In the genomic region with DNA sequence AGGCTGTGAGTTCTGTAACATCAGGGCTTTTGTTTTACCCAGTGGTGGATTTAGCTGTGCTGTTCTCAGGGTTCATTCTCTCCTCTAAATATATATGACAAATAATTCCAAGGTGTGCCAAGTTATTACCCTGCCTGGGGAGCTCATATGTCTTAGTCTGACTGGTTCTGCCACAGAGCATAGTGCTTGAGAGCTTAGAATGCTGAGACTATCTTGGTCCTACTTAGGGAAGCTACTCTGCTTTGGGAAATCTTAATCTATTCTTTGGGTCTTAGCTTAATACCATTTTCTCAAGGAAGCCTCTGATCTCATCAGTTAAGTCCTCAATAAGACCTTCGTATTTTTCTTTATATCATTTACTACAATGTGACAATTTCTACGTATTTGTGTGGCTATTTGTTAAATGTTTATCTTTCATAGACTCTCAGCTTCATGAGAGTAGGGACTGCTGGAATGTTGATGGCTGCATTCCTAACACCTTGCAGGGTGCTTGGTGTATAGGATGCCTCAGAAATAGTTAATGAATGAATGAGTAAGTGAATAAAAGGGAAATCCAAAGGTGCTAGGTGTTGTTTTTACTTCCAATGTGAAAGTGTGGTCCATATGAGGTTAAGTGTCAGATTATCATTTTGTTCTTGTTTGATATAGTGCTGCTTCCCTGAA, we compare ENCODE assay signal across 34 cellular contexts. TPM values are rescaled to one million over a fixed set of nuclear protein-coding genes. Genes with fewer than 3 reads are reported as not detected.
"Had no signal": no experiment of that assay in that cellular context is flagged by ENCODE, and none has a peak within 500 bp of the region (broad histone marks: within the 10 kb centered on the region; RNA-seq: fewer than 3 reads in every experiment).

No MANE protein-coding gene starts in this region.

- H3K27me3 Mint-ChIP-seq: activated CD4-positive, alpha-beta memory T cell treated with anti-CD3 and anti-CD28 coated beads, Interleukin-2, amount 10 ng/mL, durations not matched to agents 7 days and 5 days; activated CD8-positive, alpha-beta memory T cell treated with anti-CD3 and anti-CD28 coated beads, Interleukin-2, amount 10 ng/mL, durations not matched to agents 7 days and 5 days had no signal

- H3K36me3 ChIP-seq: brain microvascular endothelial cell had no signal

- H3K27ac Mint-ChIP-seq: activated CD4-positive, alpha-beta memory T cell treated with anti-CD3 and anti-CD28 coated beads, Interleukin-2, amount 10 ng/mL, durations not matched to agents 7 days and 5 days; activated CD8-positive, alpha-beta memory T cell treated with anti-CD3 and anti-CD28 coated beads, Interleukin-2, amount 10 ng/mL, durations not matched to agents 7 days and 5 days; activated naive CD8-positive, alpha-beta T cell treated with anti-CD3 and anti-CD28 coated beads for 36 hours had no signal

- H3K27ac ChIP-seq: brain microvascular endothelial cell, VCaP had no signal

- H3K9me3 Mint-ChIP-seq: activated CD4-positive, alpha-beta memory T cell treated with anti-CD3 and anti-CD28 coated beads, Interleukin-2, amount 10 ng/mL, durations not matched to agents 7 days and 5 days had no signal

- DNase-seq: activated CD4-positive, alpha-beta memory T cell treated with anti-CD3 and anti-CD28 coated beads, Interleukin-2, amount 10 ng/mL, durations not matched to agents 7 days and 5 days; activated CD4-positive, alpha-beta T cell treated with anti-CD3 and anti-CD28 coated beads for 1 hour; activated CD4-positive, alpha-beta T cell treated with anti-CD3 and anti-CD28 coated beads for 48 hours; activated CD4-positive, CD25-positive, alpha-beta regulatory T cell; activated CD8-positive, alpha-beta memory T cell treated with anti-CD3 and anti-CD28 coated beads for 24 hours; activated CD8-positive, alpha-beta memory T cell treated with anti-CD3 and anti-CD28 coated beads, Interleukin-2, amount 10 ng/mL, durations not matched to agents 7 days and 5 days; activated CD8-positive, alpha-beta memory T cell treated with anti-CD3 and anti-CD28 coated beads, Interleukin-2, amount 50 U/mL, for 48 hours; activated effector memory CD4-positive, alpha-beta T cell treated with anti-CD3 and anti-CD28 coated beads, Interleukin-2, amount 50 U/mL, for 16 hours; activated naive CD4-positive, alpha-beta T cell; activated naive CD4-positive, alpha-beta T cell treated with anti-CD3 and anti-CD28 coated beads, Interleukin-2, amount 50 U/mL, for 16 hours; activated naive CD8-positive, alpha-beta T cell treated with anti-CD3 and anti-CD28 coated beads for 36 hours; activated T-cell treated with anti-CD3 and anti-CD28 coated beads, Interleukin-2, amount 50 U/mL, for 48 hours; amniotic stem cell; aorta; brain microvascular endothelial cell; central memory CD4-positive, alpha-beta T cell; Karpas-422; KBM-7; NCI-H1105; NCI-H1417 treated with DMSO at 0.1 percent for 48 hours; NCI-H187 treated with DMSO at 0.1 percent for 48 hours; NCI-H2081; NCI-H2171; NCI-H510A; NCI-H526; NCI-H774; Right ventricle myocardium superior; SW 1271; T-helper 1 cell; T-helper 2 cell; T-helper 9 cell had no signal

- H3K27me3 ChIP-seq: brain microvascular endothelial cell had no signal

- ATAC-seq: activated CD8-positive, alpha-beta memory T cell treated with anti-CD3 and anti-CD28 coated beads, Interleukin-2, amount 10 ng/mL, durations not matched to agents 7 days and 5 days had no signal

- H3K4me3 Mint-ChIP-seq: activated CD4-positive, alpha-beta memory T cell treated with anti-CD3 and anti-CD28 coated beads, Interleukin-2, amount 10 ng/mL, durations not matched to agents 7 days and 5 days; activated CD8-positive, alpha-beta memory T cell treated with anti-CD3 and anti-CD28 coated beads, Interleukin-2, amount 10 ng/mL, durations not matched to agents 7 days and 5 days; activated naive CD8-positive, alpha-beta T cell treated with anti-CD3 and anti-CD28 coated beads for 36 hours had no signal

- H3K36me3 Mint-ChIP-seq: activated CD8-positive, alpha-beta memory T cell treated with anti-CD3 and anti-CD28 coated beads, Interleukin-2, amount 10 ng/mL, durations not matched to agents 7 days and 5 days; activated naive CD8-positive, alpha-beta T cell treated with anti-CD3 and anti-CD28 coated beads for 36 hours had no signal

- H3K4me1 Mint-ChIP-seq: activated CD4-positive, alpha-beta memory T cell treated with anti-CD3 and anti-CD28 coated beads, Interleukin-2, amount 10 ng/mL, durations not matched to agents 7 days and 5 days; activated CD8-positive, alpha-beta memory T cell treated with anti-CD3 and anti-CD28 coated beads, Interleukin-2, amount 10 ng/mL, durations not matched to agents 7 days and 5 days; activated naive CD8-positive, alpha-beta T cell treated with anti-CD3 and anti-CD28 coated beads for 36 hours had no signal

RNA-seq across cellular contexts. Expression of gene OTOL1, which starts 1.8 kb away (rescaled TPM):
- total RNA-seq: activated CD4-positive, alpha-beta memory T cell treated with anti-CD3 and anti-CD28 coated beads, Interleukin-2, amount 10 ng/mL, durations not matched to agents 7 days and 5 days; activated CD8-positive, alpha-beta memory T cell treated with anti-CD3 and anti-CD28 coated beads, Interleukin-2, amount 10 ng/mL, durations not matched to agents 7 days and 5 days; activated naive CD8-positive, alpha-beta T cell treated with anti-CD3 and anti-CD28 coated beads for 36 hours; aorta; MCF 10A; OCI-LY7; Right ventricle myocardium superior had no signal
- polyA plus RNA-seq: aorta had no signal
